In genomic region chr2:96412307-96413066, GRCh38 we compare ENCODE assay signal across 1 cellular context.
TF ChIP-seq lines count a peak whose summit lies in the region.

No MANE protein-coding gene starts in this region.

TF ChIP-seq in HepG2, 621 proteins besides CTCF, POLR2A, EP300 and RAD21 (continued from another document and continues in another):
- no peak for TF ChIP-seq NFE2L2 (IDR thresholded peaks at IDR 0.05; ENCODE audit: low read length)
- no peak for TF ChIP-seq ZSCAN5A (CRISPR knock-in tag; IDR thresholded peaks at IDR 0.05; ENCODE audit: borderline replicate concordance)
- no peak for TF ChIP-seq ZBTB3 (CRISPR knock-in tag; IDR thresholded peaks at IDR 0.05; ENCODE audit: borderline replicate concordance, low read depth)
- 0 out of 2 replicates have a peak, but pooled peaks have one; percentile 5 for TF ChIP-seq ZNF761 (CRISPR knock-in tag; conservative IDR thresholded peaks at IDR 0.05)
- TF ChIP-seq ESRRA (CRISPR knock-in tag; IDR thresholded peaks at IDR 0.05; ENCODE audit: low read depth): no peak
- TF ChIP-seq EEA1 (CRISPR knock-in tag; IDR thresholded peaks at IDR 0.05; ENCODE audit: borderline replicate concordance): no peak
- no peak for TF ChIP-seq GZF1 (CRISPR knock-in tag; IDR thresholded peaks at IDR 0.05)
- no peak for TF ChIP-seq KDM5B (CRISPR knock-in tag; IDR thresholded peaks at IDR 0.05; ENCODE audit: borderline replicate concordance)
- no peak for TF ChIP-seq CBX5 (CRISPR knock-in tag; IDR thresholded peaks at IDR 0.05; ENCODE audit: borderline replicate concordance)
- peak; percentile 20; the same call in 1 of the 2 replicates for TF ChIP-seq ZMYM3 (CRISPR knock-in tag; IDR thresholded peaks at IDR 0.05)
- no peak for TF ChIP-seq ZNF24 (IDR thresholded peaks at IDR 0.05)
- TF ChIP-seq ADNP (CRISPR knock-in tag; IDR thresholded peaks at IDR 0.05): no peak
- TF ChIP-seq CHCHD3 (CRISPR knock-in tag; IDR thresholded peaks at IDR 0.05): no peak
- no peak for TF ChIP-seq KLF6 (CRISPR knock-in tag; IDR thresholded peaks at IDR 0.05)
- no peak for TF ChIP-seq MEIS1 (CRISPR knock-in tag; IDR thresholded peaks at IDR 0.05; ENCODE audit: borderline replicate concordance)
- TF ChIP-seq, protein P1, sequence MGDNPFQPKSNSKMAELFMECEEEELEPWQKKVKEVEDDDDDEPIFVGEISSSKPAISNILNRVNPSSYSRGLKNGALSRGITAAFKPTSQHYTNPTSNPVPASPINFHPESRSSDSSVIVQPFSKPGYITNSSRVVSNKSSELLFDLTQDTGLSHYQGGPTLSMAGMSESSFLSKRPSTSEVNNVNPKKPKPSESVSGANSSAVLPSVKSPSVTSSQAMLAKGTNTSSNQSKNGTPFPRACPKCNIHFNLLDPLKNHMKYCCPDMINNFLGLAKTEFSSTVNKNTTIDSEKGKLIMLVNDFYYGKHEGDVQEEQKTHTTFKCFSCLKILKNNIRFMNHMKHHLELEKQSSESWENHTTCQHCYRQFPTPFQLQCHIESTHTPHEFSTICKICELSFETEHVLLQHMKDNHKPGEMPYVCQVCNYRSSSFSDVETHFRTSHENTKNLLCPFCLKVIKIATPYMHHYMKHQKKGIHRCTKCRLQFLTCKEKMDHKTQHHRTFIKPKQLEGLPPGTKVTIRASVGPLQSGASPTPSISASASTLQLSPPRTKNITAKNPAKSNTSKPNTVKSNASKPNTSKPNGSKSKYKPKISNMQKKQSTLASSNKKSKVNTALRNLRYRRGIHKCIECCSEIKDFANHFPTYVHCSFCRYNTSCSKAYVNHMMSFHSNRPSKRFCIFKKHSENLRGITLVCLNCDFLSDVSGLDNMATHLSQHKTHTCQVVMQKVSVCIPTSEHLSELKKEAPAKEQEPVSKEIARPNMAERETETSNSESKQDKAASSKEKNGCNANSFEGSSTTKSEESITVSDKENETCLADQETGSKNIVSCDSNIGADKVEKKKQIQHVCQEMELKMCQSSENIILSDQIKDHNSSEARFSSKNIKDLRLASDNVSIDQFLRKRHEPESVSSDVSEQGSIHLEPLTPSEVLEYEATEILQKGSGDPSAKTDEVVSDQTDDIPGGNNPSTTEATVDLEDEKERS (CRISPR knock-in tag; IDR thresholded peaks at IDR 0.05): 0 out of 2 replicates have a peak, but pooled peaks have one; percentile 47
- no peak for TF ChIP-seq KDM4B (CRISPR knock-in tag; IDR thresholded peaks at IDR 0.05)
- no peak for TF ChIP-seq SKI (IDR thresholded peaks at IDR 0.05; ENCODE audit: partially characterized antibody)
- peak; percentile 43 for TF ChIP-seq ZNF781 (CRISPR knock-in tag; IDR thresholded peaks at IDR 0.05; ENCODE audit: borderline replicate concordance, not compliant biosample characterization)
- TF ChIP-seq THAP11 (CRISPR knock-in tag; IDR thresholded peaks at IDR 0.05): no peak
- TF ChIP-seq FIP1L1 (IDR thresholded peaks at IDR 0.05; ENCODE audit: borderline replicate concordance, insufficient read depth, low read depth, low read length): no peak
- TF ChIP-seq ZNF788 (CRISPR knock-in tag; IDR thresholded peaks at IDR 0.05; ENCODE audit: borderline replicate concordance): no peak
- no peak for TF ChIP-seq ZBTB42 (CRISPR knock-in tag; IDR thresholded peaks at IDR 0.05)
- TF ChIP-seq, protein P2, sequence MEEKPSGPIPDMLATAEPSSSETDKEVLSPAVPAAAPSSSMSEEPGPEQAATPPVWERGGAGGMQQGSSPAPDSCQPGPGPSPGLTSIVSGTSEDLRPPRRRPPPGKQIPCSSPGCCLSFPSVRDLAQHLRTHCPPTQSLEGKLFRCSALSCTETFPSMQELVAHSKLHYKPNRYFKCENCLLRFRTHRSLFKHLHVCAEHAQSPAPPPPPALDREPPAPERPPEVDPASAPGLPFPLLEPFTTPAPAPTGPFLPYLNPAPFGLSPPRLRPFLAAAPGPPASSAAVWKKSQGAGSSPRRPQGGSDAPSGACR (CRISPR knock-in tag; IDR thresholded peaks at IDR 0.05): no peak
- TF ChIP-seq, protein P3, sequence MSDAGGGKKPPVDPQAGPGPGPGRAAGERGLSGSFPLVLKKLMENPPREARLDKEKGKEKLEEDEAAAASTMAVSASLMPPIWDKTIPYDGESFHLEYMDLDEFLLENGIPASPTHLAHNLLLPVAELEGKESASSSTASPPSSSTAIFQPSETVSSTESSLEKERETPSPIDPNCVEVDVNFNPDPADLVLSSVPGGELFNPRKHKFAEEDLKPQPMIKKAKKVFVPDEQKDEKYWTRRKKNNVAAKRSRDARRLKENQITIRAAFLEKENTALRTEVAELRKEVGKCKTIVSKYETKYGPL (CRISPR knock-in tag; IDR thresholded peaks at IDR 0.05): no peak
- no peak for TF ChIP-seq TRAFD1 (CRISPR knock-in tag; IDR thresholded peaks at IDR 0.05; ENCODE audit: borderline replicate concordance)
- TF ChIP-seq, protein P4, sequence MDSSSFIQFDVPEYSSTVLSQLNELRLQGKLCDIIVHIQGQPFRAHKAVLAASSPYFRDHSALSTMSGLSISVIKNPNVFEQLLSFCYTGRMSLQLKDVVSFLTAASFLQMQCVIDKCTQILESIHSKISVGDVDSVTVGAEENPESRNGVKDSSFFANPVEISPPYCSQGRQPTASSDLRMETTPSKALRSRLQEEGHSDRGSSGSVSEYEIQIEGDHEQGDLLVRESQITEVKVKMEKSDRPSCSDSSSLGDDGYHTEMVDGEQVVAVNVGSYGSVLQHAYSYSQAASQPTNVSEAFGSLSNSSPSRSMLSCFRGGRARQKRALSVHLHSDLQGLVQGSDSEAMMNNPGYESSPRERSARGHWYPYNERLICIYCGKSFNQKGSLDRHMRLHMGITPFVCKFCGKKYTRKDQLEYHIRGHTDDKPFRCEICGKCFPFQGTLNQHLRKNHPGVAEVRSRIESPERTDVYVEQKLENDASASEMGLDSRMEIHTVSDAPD (CRISPR knock-in tag; IDR thresholded peaks at IDR 0.05): no peak
- TF ChIP-seq MTA1 (CRISPR knock-in tag; IDR thresholded peaks at IDR 0.05; ENCODE audit: borderline replicate concordance): no peak
- no peak for TF ChIP-seq NFKBIZ (CRISPR knock-in tag; IDR thresholded peaks at IDR 0.05)
- no peak for TF ChIP-seq ZNF512 (CRISPR knock-in tag; IDR thresholded peaks at IDR 0.05)
- 0 out of 2 replicates have a peak, but pooled peaks have one; percentile 6 for TF ChIP-seq PHF20 (CRISPR knock-in tag; IDR thresholded peaks at IDR 0.05)
- TF ChIP-seq RBAK (CRISPR knock-in tag; IDR thresholded peaks at IDR 0.05): no peak
- TF ChIP-seq PHF8 (CRISPR knock-in tag; IDR thresholded peaks at IDR 0.05): no peak
- no peak for TF ChIP-seq CREM (IDR thresholded peaks at IDR 0.05)
- no peak for TF ChIP-seq CREM (CRISPR knock-in tag; IDR thresholded peaks at IDR 0.05)
- TF ChIP-seq ZFY (CRISPR knock-in tag; IDR thresholded peaks at IDR 0.05): 0 out of 2 replicates have a peak, but pooled peaks have one; percentile 19
- TF ChIP-seq, protein P5, sequence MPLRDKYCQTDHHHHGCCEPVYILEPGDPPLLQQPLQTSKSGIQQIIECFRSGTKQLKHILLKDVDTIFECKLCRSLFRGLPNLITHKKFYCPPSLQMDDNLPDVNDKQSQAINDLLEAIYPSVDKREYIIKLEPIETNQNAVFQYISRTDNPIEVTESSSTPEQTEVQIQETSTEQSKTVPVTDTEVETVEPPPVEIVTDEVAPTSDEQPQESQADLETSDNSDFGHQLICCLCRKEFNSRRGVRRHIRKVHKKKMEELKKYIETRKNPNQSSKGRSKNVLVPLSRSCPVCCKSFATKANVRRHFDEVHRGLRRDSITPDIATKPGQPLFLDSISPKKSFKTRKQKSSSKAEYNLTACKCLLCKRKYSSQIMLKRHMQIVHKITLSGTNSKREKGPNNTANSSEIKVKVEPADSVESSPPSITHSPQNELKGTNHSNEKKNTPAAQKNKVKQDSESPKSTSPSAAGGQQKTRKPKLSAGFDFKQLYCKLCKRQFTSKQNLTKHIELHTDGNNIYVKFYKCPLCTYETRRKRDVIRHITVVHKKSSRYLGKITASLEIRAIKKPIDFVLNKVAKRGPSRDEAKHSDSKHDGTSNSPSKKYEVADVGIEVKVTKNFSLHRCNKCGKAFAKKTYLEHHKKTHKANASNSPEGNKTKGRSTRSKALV (CRISPR knock-in tag; IDR thresholded peaks at IDR 0.05): no peak
- no peak for TF ChIP-seq ZNF770 (CRISPR knock-in tag; IDR thresholded peaks at IDR 0.05)
- no peak for TF ChIP-seq ZBTB14 (CRISPR knock-in tag; IDR thresholded peaks at IDR 0.05)
- TF ChIP-seq RFX3 (CRISPR knock-in tag; IDR thresholded peaks at IDR 0.05): peak; percentile 84
- 0 out of 2 replicates have a peak, but pooled peaks have one; percentile 15 for TF ChIP-seq ZFP91 (CRISPR knock-in tag; IDR thresholded peaks at IDR 0.05; ENCODE audit: borderline replicate concordance)
- 0 out of 2 replicates have a peak, but pooled peaks have one; percentile 38 for TF ChIP-seq MZF1 (CRISPR knock-in tag; IDR thresholded peaks at IDR 0.05; ENCODE audit: borderline replicate concordance)
- TF ChIP-seq ATF1 (CRISPR knock-in tag; IDR thresholded peaks at IDR 0.05): no peak
- TF ChIP-seq, protein P6, sequence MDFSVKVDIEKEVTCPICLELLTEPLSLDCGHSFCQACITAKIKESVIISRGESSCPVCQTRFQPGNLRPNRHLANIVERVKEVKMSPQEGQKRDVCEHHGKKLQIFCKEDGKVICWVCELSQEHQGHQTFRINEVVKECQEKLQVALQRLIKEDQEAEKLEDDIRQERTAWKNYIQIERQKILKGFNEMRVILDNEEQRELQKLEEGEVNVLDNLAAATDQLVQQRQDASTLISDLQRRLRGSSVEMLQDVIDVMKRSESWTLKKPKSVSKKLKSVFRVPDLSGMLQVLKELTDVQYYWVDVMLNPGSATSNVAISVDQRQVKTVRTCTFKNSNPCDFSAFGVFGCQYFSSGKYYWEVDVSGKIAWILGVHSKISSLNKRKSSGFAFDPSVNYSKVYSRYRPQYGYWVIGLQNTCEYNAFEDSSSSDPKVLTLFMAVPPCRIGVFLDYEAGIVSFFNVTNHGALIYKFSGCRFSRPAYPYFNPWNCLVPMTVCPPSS (IDR thresholded peaks at IDR 0.05): no peak
